In genomic region chr19:45187421-45188100, GRCh38 we compare ENCODE assay signal across 6 cellular contexts. TPM values are rescaled to one million over a fixed set of nuclear protein-coding genes. Genes with fewer than 3 reads are reported as not detected.
DNase-seq lines count a peak whose midpoint lies in the region; ATAC-seq and TF ChIP-seq lines count a peak whose summit lies in the region.

No MANE protein-coding gene starts in this region.

- H3K27me3 ChIP-seq in dorsolateral prefrontal cortex, result no peaks in the 10 kb centered on the region

- no peak overlapping the region for H3K4me3 Mint-ChIP-seq in stimulated activated naive B cell treated with anti-CD40 and anti-IgM and Interleukin-4, amounts not matched to agents 10 μg/mL and 1 μg/mL and 100 μg/mL, for 72 hours

- no peak overlapping the region for H3K27ac ChIP-seq in dorsolateral prefrontal cortex

- ATAC-seq in stimulated activated naive B cell treated with anti-CD40 and anti-IgM and Interleukin-4, amounts not matched to agents 10 μg/mL and 1 μg/mL and 100 μg/mL, for 72 hours (replicated peaks), result peak; percentile 87 to 90
- no peak for ATAC-seq in GM18498 (IDR thresholded peaks at IDR 0.05; ENCODE audit: unreplicated experiment)
- ATAC-seq in GM21737 (IDR thresholded peaks at IDR 0.05; ENCODE audit: unreplicated experiment), result no peak

- peak in 54 of 56 donors; percentile 20 to 62 (median 45) for TF ChIP-seq CTCF in dorsolateral prefrontal cortex (IDR thresholded peaks at IDR 0.05 in 54 of 56, conservative IDR thresholded peaks at IDR 0.05 in 2 of 56; ENCODE audit: low read depth in 1 of 56, partially characterized antibody in 56 of 56)

- no peaks in the 10 kb centered on the region for H3K9me3 Mint-ChIP-seq in stimulated activated naive B cell treated with anti-CD40 and anti-IgM and Interleukin-4, amounts not matched to agents 10 μg/mL and 1 μg/mL and 100 μg/mL, for 72 hours

- no peaks in the 10 kb centered on the region for H3K27me3 Mint-ChIP-seq in stimulated activated naive B cell treated with anti-CD40 and anti-IgM and Interleukin-4, amounts not matched to agents 10 μg/mL and 1 μg/mL and 100 μg/mL, for 72 hours

- intact Hi-C loops in dorsolateral prefrontal cortex (cut with DNase I), result loop anchor here in 1 of 2 donors (10.0 kb wide), 1 partner anchor 293 kb away; the partner anchor contains the start of gene TOMM40

- H3K4me3 ChIP-seq in dorsolateral prefrontal cortex, result no peak overlapping the region

- no peak overlapping the region for H3K27ac Mint-ChIP-seq in stimulated activated naive B cell treated with anti-CD40 and anti-IgM and Interleukin-4, amounts not matched to agents 10 μg/mL and 1 μg/mL and 100 μg/mL, for 72 hours

- peaks cover 17 to 32% of the 10 kb centered on the region in 2 donors for H3K4me1 Mint-ChIP-seq in stimulated activated naive B cell treated with anti-CD40 and anti-IgM and Interleukin-4, amounts not matched to agents 10 μg/mL and 1 μg/mL and 100 μg/mL, for 72 hours

- H3K36me3 Mint-ChIP-seq in stimulated activated naive B cell treated with anti-CD40 and anti-IgM and Interleukin-4, amounts not matched to agents 10 μg/mL and 1 μg/mL and 100 μg/mL, for 72 hours, result peaks cover 10 to 13% of the 10 kb centered on the region in 2 donors

- peak; percentile 57 for DNase-seq in DMS79 treated with DMSO at 0.1 percent for 48 hours (lab: John Stamatoyannopoulos, UW)
- DNase-seq in NCI-H1105 (lab: John Stamatoyannopoulos, UW), result peak; percentile 58
- peak in 1 of 10 donors; percentile 26 for DNase-seq in dorsolateral prefrontal cortex
- DNase-seq in stimulated activated naive B cell treated with anti-CD40 and anti-IgM and Interleukin-4, amounts not matched to agents 10 μg/mL and 1 μg/mL and 100 μg/mL, for 72 hours, result no peak

RNA-seq across cellular contexts. Expression of gene BLOC1S3, which starts 9.0 kb away (rescaled TPM):
- 10 to 100 TPM in 119 of 120 experiments, 1 to 10 TPM in 1; 9.7 to 23.1 (median 13.5) TPM for total RNA-seq in dorsolateral prefrontal cortex

RNA-seq across cellular contexts. Expression of gene TRAPPC6A, which starts 9.5 kb away (rescaled TPM):
- 10 to 100 TPM in 119 of 120 experiments, 1 to 10 TPM in 1; 9.2 to 35.7 (median 20.2) TPM for total RNA-seq in dorsolateral prefrontal cortex

RNA-seq across cellular contexts. Expression of gene NKPD1, which starts 26.8 kb away (rescaled TPM):
- total RNA-seq in dorsolateral prefrontal cortex, result 1 to 10 TPM in 26 of 120 experiments, under 1 TPM in 94; 0.22 to 2.5 (median 0.70) TPM

RNA-seq across cellular contexts. Expression of gene EXOC3L2, which starts 57.6 kb away (rescaled TPM):
- under 1 TPM in 22 of 120 experiments, not detected in 98; 0.15 to 0.67 (median 0.22) TPM for total RNA-seq in dorsolateral prefrontal cortex

Comparison
In these comparisons a context has a peak if more than half of its experiments do, and no peak if none do; other contexts are left out.
1. ATAC-seq: peak in stimulated activated naive B cell treated with anti-CD40 and anti-IgM and Interleukin-4, amounts not matched to agents 10 μg/mL and 1 μg/mL and 100 μg/mL, for 72 hours (2 of 2); none in GM18498 (single experiment) and GM21737 (single experiment).